ENCODE assay signal across 1 cellular context in the genomic region with DNA sequence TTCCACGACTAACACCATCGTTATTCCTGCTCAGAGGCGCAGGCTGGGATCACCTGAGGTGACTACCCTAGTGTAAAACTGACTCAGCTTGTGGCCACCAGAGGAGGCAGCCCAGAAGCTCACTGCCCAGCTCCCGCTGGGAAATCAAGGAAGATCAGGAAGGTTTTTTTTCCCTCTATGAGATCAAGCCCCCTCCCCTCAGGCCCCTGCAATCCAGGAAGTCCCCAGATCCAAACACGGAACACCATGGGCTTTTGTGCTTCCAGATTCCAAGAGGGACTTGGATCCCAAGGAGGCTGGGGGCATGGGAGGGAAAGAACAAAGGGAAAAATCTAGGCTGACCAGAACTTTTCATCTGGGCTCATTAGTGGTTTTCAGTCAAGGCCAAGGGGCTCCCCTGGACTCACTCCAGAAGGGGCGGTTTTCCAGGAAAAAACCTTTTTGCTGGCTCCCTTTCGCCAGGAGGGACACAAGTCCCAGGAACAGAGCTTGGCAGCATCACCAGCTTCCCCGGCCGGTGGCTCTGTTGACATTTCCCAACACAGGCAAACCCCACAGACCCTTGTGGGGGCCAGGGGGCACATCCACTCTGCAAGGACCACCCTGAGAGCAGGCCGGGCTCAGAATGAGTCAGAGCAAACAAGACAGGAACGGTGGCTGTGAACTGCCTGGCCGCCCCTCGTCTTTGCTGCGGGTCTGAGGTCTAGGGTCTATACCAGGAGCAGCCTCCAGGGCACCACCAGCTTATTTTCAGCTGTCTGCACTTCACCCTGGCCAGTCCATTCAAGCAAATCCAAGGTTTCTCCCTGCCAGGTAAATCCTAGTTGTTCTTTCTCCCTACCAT.
TF ChIP-seq lines count a peak whose summit lies in the region.

No MANE protein-coding gene starts in this region.

TF ChIP-seq in HepG2, 621 proteins besides CTCF, POLR2A, EP300 and RAD21 (continued from another document and continues in another):
- TF ChIP-seq SOX6 (IDR thresholded peaks at IDR 0.05) (no peak), SOX6 (CRISPR knock-in tag; IDR thresholded peaks at IDR 0.05) (peak; percentile 82), CENPX (CRISPR knock-in tag; IDR thresholded peaks at IDR 0.05) (no peak), ZNF687 (CRISPR knock-in tag; IDR thresholded peaks at IDR 0.05) (peak; percentile 74), NBN (conservative IDR thresholded peaks at IDR 0.05) (no peak), NFE2L2 (IDR thresholded peaks at IDR 0.05; ENCODE audit: low read length) (no peak), CEBPB (IDR thresholded peaks at IDR 0.05; ENCODE audit: borderline replicate concordance, low read depth, low read length) (peak; percentile 87), ETV5 (CRISPR knock-in tag; IDR thresholded peaks at IDR 0.05; ENCODE audit: borderline replicate concordance) (peak; percentile 67; the same call in 1 of the 2 replicates), ZSCAN12 (CRISPR knock-in tag; IDR thresholded peaks at IDR 0.05) (no peak), ELF1 (CRISPR knock-in tag; IDR thresholded peaks at IDR 0.05) (peak; percentile 48), ZNF343 (CRISPR knock-in tag; IDR thresholded peaks at IDR 0.05) (no peak), ZNF660 (CRISPR knock-in tag; IDR thresholded peaks at IDR 0.05; ENCODE audit: borderline replicate concordance, low read depth) (no peak), ZBTB39 (CRISPR knock-in tag; IDR thresholded peaks at IDR 0.05) (no peak; the same call in 1 of the 2 replicates), KMT2A (CRISPR knock-in tag; IDR thresholded peaks at IDR 0.05) (peak; percentile 33; the same call in 1 of the 2 replicates), ZNF724P (CRISPR knock-in tag; IDR thresholded peaks at IDR 0.05; ENCODE audit: borderline replicate concordance) (no peak), ZNF678 (CRISPR knock-in tag; IDR thresholded peaks at IDR 0.05) (no peak), ZBTB21 (CRISPR knock-in tag; IDR thresholded peaks at IDR 0.05) (peak; percentile 64; the same call in 1 of the 2 replicates), HNF4A (CRISPR knock-in tag; IDR thresholded peaks at IDR 0.05) (peak; percentile 58), ZBTB26 (CRISPR knock-in tag; IDR thresholded peaks at IDR 0.05; ENCODE audit: borderline replicate concordance) (no peak; the same call in 1 of the 2 replicates), ZNF331 (CRISPR knock-in tag; IDR thresholded peaks at IDR 0.05) (peak; percentile 69), CBX5 (CRISPR knock-in tag; IDR thresholded peaks at IDR 0.05; ENCODE audit: borderline replicate concordance) (peak; percentile 78; the same call in 1 of the 2 replicates), ZNF20 (CRISPR knock-in tag; IDR thresholded peaks at IDR 0.05) (no peak), ZSCAN30 (CRISPR knock-in tag; IDR thresholded peaks at IDR 0.05) (no peak), ZBTB7A (CRISPR knock-in tag; IDR thresholded peaks at IDR 0.05) (peak; percentile 100), NR2C2 (CRISPR knock-in tag; IDR thresholded peaks at IDR 0.05; ENCODE audit: borderline replicate concordance) (peak; percentile 37; the same call in 1 of the 2 replicates), ZNF704 (CRISPR knock-in tag; IDR thresholded peaks at IDR 0.05; ENCODE audit: borderline replicate concordance) (no peak), HMG20A (CRISPR knock-in tag; IDR thresholded peaks at IDR 0.05; ENCODE audit: borderline replicate concordance) (peak; percentile 89), ARNTL (CRISPR knock-in tag; IDR thresholded peaks at IDR 0.05) (no peak), ZNF577 (CRISPR knock-in tag; IDR thresholded peaks at IDR 0.05; ENCODE audit: borderline replicate concordance, low read depth) (no peak), HHEX (CRISPR knock-in tag; IDR thresholded peaks at IDR 0.05) (peak; percentile 76), SKIL (CRISPR knock-in tag; IDR thresholded peaks at IDR 0.05; ENCODE audit: borderline replicate concordance) (peak; percentile 81), AGO2 (optimal IDR thresholded peaks at IDR 0.05; ENCODE audit: low read depth, low read length) (peak; percentile 57), RORA (CRISPR knock-in tag; IDR thresholded peaks at IDR 0.05) (no peak), ZNF549 (CRISPR knock-in tag; IDR thresholded peaks at IDR 0.05) (no peak)
- TF ChIP-seq, protein P1, sequence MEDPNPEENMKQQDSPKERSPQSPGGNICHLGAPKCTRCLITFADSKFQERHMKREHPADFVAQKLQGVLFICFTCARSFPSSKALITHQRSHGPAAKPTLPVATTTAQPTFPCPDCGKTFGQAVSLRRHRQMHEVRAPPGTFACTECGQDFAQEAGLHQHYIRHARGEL (CRISPR knock-in tag; IDR thresholded peaks at IDR 0.05): no peak
- TF ChIP-seq, protein P2, sequence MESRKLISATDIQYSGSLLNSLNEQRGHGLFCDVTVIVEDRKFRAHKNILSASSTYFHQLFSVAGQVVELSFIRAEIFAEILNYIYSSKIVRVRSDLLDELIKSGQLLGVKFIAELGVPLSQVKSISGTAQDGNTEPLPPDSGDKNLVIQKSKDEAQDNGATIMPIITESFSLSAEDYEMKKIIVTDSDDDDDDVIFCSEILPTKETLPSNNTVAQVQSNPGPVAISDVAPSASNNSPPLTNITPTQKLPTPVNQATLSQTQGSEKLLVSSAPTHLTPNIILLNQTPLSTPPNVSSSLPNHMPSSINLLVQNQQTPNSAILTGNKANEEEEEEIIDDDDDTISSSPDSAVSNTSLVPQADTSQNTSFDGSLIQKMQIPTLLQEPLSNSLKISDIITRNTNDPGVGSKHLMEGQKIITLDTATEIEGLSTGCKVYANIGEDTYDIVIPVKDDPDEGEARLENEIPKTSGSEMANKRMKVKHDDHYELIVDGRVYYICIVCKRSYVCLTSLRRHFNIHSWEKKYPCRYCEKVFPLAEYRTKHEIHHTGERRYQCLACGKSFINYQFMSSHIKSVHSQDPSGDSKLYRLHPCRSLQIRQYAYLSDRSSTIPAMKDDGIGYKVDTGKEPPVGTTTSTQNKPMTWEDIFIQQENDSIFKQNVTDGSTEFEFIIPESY (CRISPR knock-in tag; IDR thresholded peaks at IDR 0.05): peak; percentile 59
- TF ChIP-seq, protein P3, sequence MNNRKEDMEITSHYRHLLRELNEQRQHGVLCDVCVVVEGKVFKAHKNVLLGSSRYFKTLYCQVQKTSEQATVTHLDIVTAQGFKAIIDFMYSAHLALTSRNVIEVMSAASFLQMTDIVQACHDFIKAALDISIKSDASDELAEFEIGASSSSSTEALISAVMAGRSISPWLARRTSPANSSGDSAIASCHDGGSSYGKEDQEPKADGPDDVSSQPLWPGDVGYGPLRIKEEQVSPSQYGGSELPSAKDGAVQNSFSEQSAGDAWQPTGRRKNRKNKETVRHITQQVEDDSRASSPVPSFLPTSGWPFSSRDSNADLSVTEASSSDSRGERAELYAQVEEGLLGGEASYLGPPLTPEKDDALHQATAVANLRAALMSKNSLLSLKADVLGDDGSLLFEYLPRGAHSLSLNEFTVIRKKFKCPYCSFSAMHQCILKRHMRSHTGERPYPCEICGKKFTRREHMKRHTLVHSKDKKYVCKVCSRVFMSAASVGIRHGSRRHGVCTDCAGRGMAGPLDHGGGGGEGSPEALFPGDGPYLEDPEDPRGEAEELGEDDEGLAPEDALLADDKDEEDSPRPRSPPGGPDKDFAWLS (CRISPR knock-in tag; IDR thresholded peaks at IDR 0.05; ENCODE audit: borderline replicate concordance): 0 out of 2 replicates have a peak, but pooled peaks have one; percentile 41
- TF ChIP-seq, protein P4, sequence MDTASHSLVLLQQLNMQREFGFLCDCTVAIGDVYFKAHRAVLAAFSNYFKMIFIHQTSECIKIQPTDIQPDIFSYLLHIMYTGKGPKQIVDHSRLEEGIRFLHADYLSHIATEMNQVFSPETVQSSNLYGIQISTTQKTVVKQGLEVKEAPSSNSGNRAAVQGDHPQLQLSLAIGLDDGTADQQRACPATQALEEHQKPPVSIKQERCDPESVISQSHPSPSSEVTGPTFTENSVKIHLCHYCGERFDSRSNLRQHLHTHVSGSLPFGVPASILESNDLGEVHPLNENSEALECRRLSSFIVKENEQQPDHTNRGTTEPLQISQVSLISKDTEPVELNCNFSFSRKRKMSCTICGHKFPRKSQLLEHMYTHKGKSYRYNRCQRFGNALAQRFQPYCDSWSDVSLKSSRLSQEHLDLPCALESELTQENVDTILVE (CRISPR knock-in tag; IDR thresholded peaks at IDR 0.05): peak; percentile 12; the same call in 1 of the 2 replicates
